10 cellular contexts compared by ENCODE assay signal in genomic region chr1:2212167-2212541, GRCh38. TPM values are rescaled to one million over a fixed set of nuclear protein-coding genes. Genes with fewer than 3 reads are reported as not detected.
A peak's percentile ranks its signal among the peaks of the same experiment; 100 is the strongest.
DNase-seq lines count a peak whose midpoint lies in the region; ATAC-seq and TF ChIP-seq lines count a peak whose summit lies in the region.
"Had no signal": no experiment of that assay in that cellular context is flagged by ENCODE, and none has a peak within 500 bp of the region (broad histone marks: within the 10 kb centered on the region; RNA-seq: fewer than 3 reads in every experiment).

No MANE protein-coding gene starts in this region.

- H3K27ac ChIP-seq in adrenal gland (peak overlapping the region in 4 of 5 donors; percentile 85 to 98 (median 95)), heart left ventricle (peak overlapping the region; percentile 92 to 100 (median 98)), prostate gland (peak overlapping the region; percentile 90 to 93), foreskin keratinocyte (no peak overlapping the region)

- H3K9me3 ChIP-seq in adrenal gland (replicated peaks in 1 of 3) (no peaks in the 10 kb centered on the region), heart left ventricle (no peaks in the 10 kb centered on the region), prostate gland (no peaks in the 10 kb centered on the region)

- DNase-seq in BJ (ENCODE audit: low read depth) (no peak), adrenal gland (peak in 2 of 7 donors; percentile 18 to 58), heart left ventricle (no peak), prostate gland (ENCODE audit: low spot score) (no peak), foreskin keratinocyte (no peak), COLO668 (lab: John Stamatoyannopoulos, UW; ENCODE audit: unreplicated experiment) (no peak), NCI-H524 (lab: John Stamatoyannopoulos, UW) (no peak)
- DNase-seq: activated gamma-delta T cell treated with Interleukin-2 at 50 U/mL for 16 hours; stimulated activated CD4-positive, alpha-beta T cell treated with anti-CD3 and anti-CD28 coated beads, Interleukin-2, amount 100 ng/mL, for 48 hours had no signal

- POLR2A ChIA-PET in BJ (lab: Charles Lee), result interaction anchor here (0.6 kb wide), 1 partner anchor 22 kb away, joined by 3 read pairs; no protein-coding TSS in a partner anchor

- WGBS in adrenal gland, 4 donors, result 33 to 42% (median 39%) methylated on average over 5 to 15 of the region's 15 CpGs
- 24 to 42% (median 31%) methylated on average over 10 to 15 of the region's 15 CpGs for WGBS in heart left ventricle, 4 donors
- WGBS in prostate gland, result 57% methylated on average over 15 of the region's 15 CpGs

- TF ChIP-seq POLR2A in adrenal gland (IDR thresholded peaks at IDR 0.05), result no peak
- no peak for TF ChIP-seq POLR2A in heart left ventricle (IDR thresholded peaks at IDR 0.05)
- TF ChIP-seq POLR2A in prostate gland (IDR thresholded peaks at IDR 0.05), result no peak

- H3K4me3 ChIP-seq in BJ (ENCODE audit: low read depth, low read length) (peak overlapping the region; percentile 10; the same call in 1 of the 2 replicates), adrenal gland (peak overlapping the region in 1 of 4 donors; percentile 24), heart left ventricle (peak overlapping the region in 10 of 12 donors; percentile 26 to 56 (median 44)), prostate gland (peak overlapping the region in 1 of 2 donors; percentile 4)

- no peaks in the 10 kb centered on the region for H3K27me3 ChIP-seq in BJ (ENCODE audit: control insufficient read depth, insufficient read depth, low read length)
- H3K27me3 ChIP-seq in adrenal gland, result no peaks in the 10 kb centered on the region
- H3K27me3 ChIP-seq in heart left ventricle, result no peaks in the 10 kb centered on the region
- H3K27me3 ChIP-seq in prostate gland (replicated peaks; ENCODE audit: insufficient read depth), result no peaks in the 10 kb centered on the region
- no peaks in the 10 kb centered on the region for H3K27me3 ChIP-seq in foreskin keratinocyte

- H3K36me3 ChIP-seq in BJ (ENCODE audit: control insufficient read depth, insufficient read depth, low read length) (no peaks in the 10 kb centered on the region), adrenal gland (replicated peaks in 1 of 2) (no peaks in the 10 kb centered on the region), heart left ventricle (no peaks in the 10 kb centered on the region), prostate gland (no peaks in the 10 kb centered on the region)

- peak in 1 of 4 donors; percentile 1 for ATAC-seq in heart left ventricle
- ATAC-seq in foreskin keratinocyte, result no peak
- no peak for ATAC-seq in GM21526 (IDR thresholded peaks at IDR 0.05; ENCODE audit: low FRiP score, unreplicated experiment)

- peaks cover 34 to 47% of the 10 kb centered on the region in 2 donors for H3K4me1 ChIP-seq in adrenal gland (replicated peaks in 1 of 2)
- H3K4me1 ChIP-seq in heart left ventricle, result peaks cover 20 to 66% (median 55%) of the 10 kb centered on the region in 12 donors
- H3K4me1 ChIP-seq in prostate gland (replicated peaks), result peaks cover 46% of the 10 kb centered on the region
- H3K4me1 ChIP-seq in foreskin keratinocyte, result peaks cover 22% of the 10 kb centered on the region

- intact Hi-C loops in adrenal gland (cut with DNase I) (loop anchor here in 1 of 2 donors (5.0 kb wide), 1 partner anchor 105 kb away; no protein-coding TSS in a partner anchor), heart left ventricle (cut with DNase I) (loop anchor here in 2 of 10 donors (2.0 to 5.0 kb wide), 2 partner anchors 15 to 100 kb away; no protein-coding TSS in a partner anchor), prostate gland (cut with DNase I) (no loop called here)

- CTCF ChIA-PET in BJ (lab: Yijun Ruan, JAX), result interaction anchor here (1.2 to 2.7 kb wide), 4 partner anchors 12 to 169 kb away, joined by 3 to 15 read pairs (median 4); partner anchors contain the start of gene FAAP20

- TF ChIP-seq CTCF in BJ (IDR thresholded peaks at IDR 0.05; ENCODE audit: insufficient read depth, low read depth, low read length) (no peak), adrenal gland (IDR thresholded peaks at IDR 0.05) (no peak), heart left ventricle (IDR thresholded peaks at IDR 0.05) (no peak), prostate gland (IDR thresholded peaks at IDR 0.05) (no peak), foreskin keratinocyte (conservative IDR thresholded peaks at IDR 0.05) (no peak)

RNA-seq across cellular contexts. Expression of gene SKI, which starts 16.0 kb away (rescaled TPM):
- polyA plus RNA-seq in BJ (2011; rRNA removed) (5.1 and 6.3 TPM in 2 replicates), adrenal gland (10 to 100 TPM in 2 of 3 donors, 1 to 10 TPM in 1; 9.4 to 21.2 (median 10.8) TPM), heart left ventricle (10 to 100 TPM; 16.9 to 28.7 TPM), foreskin keratinocyte (9.3 and 10.7 TPM in 2 replicates)
- 6.2 and 10.7 TPM in 2 replicates for polyA minus RNA-seq in BJ (2011; rRNA and poly(A)+ RNA removed)
- total RNA-seq in adrenal gland (10 to 100 TPM; 30.6 to 53.6 (median 43.7) TPM), heart left ventricle (10 to 100 TPM; 28.8 to 52.7 (median 41.3) TPM), prostate gland (100 to 1,000 TPM in 1 of 2 donors, 10 to 100 TPM in 1; 46.2 to 114 TPM), foreskin keratinocyte (23.8 and 24.6 TPM in 2 replicates)

RNA-seq across cellular contexts. Expression of gene FAAP20, which starts 17.6 kb away (rescaled TPM):
- polyA plus RNA-seq in BJ (2011; rRNA removed) (11.9 and 18.7 TPM in 2 replicates), adrenal gland (100 to 1,000 TPM in 2 of 3 donors, 1 to 10 TPM in 1; 2.7 to 185 (median 160) TPM), heart left ventricle (10 to 100 TPM; 57.3 to 61.3 TPM), foreskin keratinocyte (82.5 and 103 TPM in 2 replicates)
- 4.3 and 4.8 TPM in 2 replicates for polyA minus RNA-seq in BJ (2011; rRNA and poly(A)+ RNA removed)
- total RNA-seq in adrenal gland (100 to 1,000 TPM in 1 of 8 donors, 10 to 100 TPM in 7; 26.4 to 106 (median 62.0) TPM), heart left ventricle (10 to 100 TPM; 20.9 to 50.8 (median 34.8) TPM), prostate gland (10 to 100 TPM; 55.9 to 70.4 TPM), foreskin keratinocyte (30.3 and 32.0 TPM in 2 replicates)
